ENCODE assay signal across 16 cellular contexts in genomic region chr7:40498933-40499332, GRCh38.
A peak's percentile ranks its signal among the peaks of the same experiment; 100 is the strongest.
DNase-seq lines count a peak whose midpoint lies in the region; ATAC-seq and TF ChIP-seq lines count a peak whose summit lies in the region.
"Had no signal": no experiment of that assay in that cellular context is flagged by ENCODE, and none has a peak within 500 bp of the region (broad histone marks: within the 10 kb centered on the region; RNA-seq: fewer than 3 reads in every experiment).

No MANE protein-coding gene starts in this region.

- H3K27me3 ChIP-seq in right atrium auricular region: no peaks in the 10 kb centered on the region
- H3K27me3 ChIP-seq in osteoblast (ENCODE audit: insufficient read depth, low read length): no peaks in the 10 kb centered on the region
- no peaks in the 10 kb centered on the region for H3K27me3 ChIP-seq in esophagus squamous epithelium
- H3K27me3 ChIP-seq: BLaER1 had no signal

- H4K20me1 ChIP-seq in osteoblast (ENCODE audit: insufficient read depth, low read length): no peaks in the 10 kb centered on the region
- H4K20me1 ChIP-seq: BLaER1 had no signal

- H2AFZ ChIP-seq in osteoblast (ENCODE audit: low read length): no peak overlapping the region
- H2AFZ ChIP-seq: GM23338 had no signal

- H3K27ac ChIP-seq in right atrium auricular region: no peak overlapping the region
- H3K27ac ChIP-seq in osteoblast (ENCODE audit: low read depth, low read length): no peak overlapping the region
- no peak overlapping the region for H3K27ac ChIP-seq in esophagus squamous epithelium
- H3K27ac ChIP-seq: BLaER1 had no signal

- TF ChIP-seq POLR2A in esophagus squamous epithelium (IDR thresholded peaks at IDR 0.05): no peak

- WGBS in esophagus squamous epithelium, 2 donors: 89 to 90% methylated on average over 4 to 5 of the region's 10 CpGs

- H3K4me1 ChIP-seq in right atrium auricular region: no peaks in the 10 kb centered on the region
- peaks cover 12% of the 10 kb centered on the region for H3K4me1 ChIP-seq in osteoblast (ENCODE audit: insufficient read depth, low read length)
- no peaks in the 10 kb centered on the region for H3K4me1 ChIP-seq in esophagus squamous epithelium

- ATAC-seq in Right ventricle myocardium inferior: no peak
- ATAC-seq: GM12878, GM23338 had no signal

- DNase-seq in Right ventricle myocardium inferior (ENCODE audit: missing footprints) (peak; percentile 53), right atrium auricular region (ENCODE audit: low spot score) (no peak), fibroblast of mammary gland (ENCODE audit: low read depth) (peak; percentile 18), osteoblast (ENCODE audit: insufficient read length, low spot score, missing footprints) (no peak), GM10266 (ENCODE audit: extremely low spot score) (no peak), esophagus squamous epithelium (lab: John Stamatoyannopoulos, UW) (no peak), GDM1 (lab: John Stamatoyannopoulos, UW) (no peak)
- DNase-seq: 8988T; CD4-positive, alpha-beta memory T cell; DMS153; DMS79; GF-D8; HCEC 1CT had no signal

- no peaks in the 10 kb centered on the region for H3K79me2 ChIP-seq in osteoblast (ENCODE audit: insufficient read depth, low read length)

- H3K4me3 ChIP-seq in right atrium auricular region: no peak overlapping the region
- no peak overlapping the region for H3K4me3 ChIP-seq in fibroblast of mammary gland (ENCODE audit: control insufficient read depth, low read depth, low read length)
- no peak overlapping the region for H3K4me3 ChIP-seq in osteoblast (ENCODE audit: insufficient read depth, low read length)
- H3K4me3 ChIP-seq in esophagus squamous epithelium: no peak overlapping the region
- H3K4me3 ChIP-seq: BLaER1, GM12878, GM23338 had no signal

- H3K4me2 ChIP-seq in osteoblast (ENCODE audit: insufficient read depth, low read length): peak overlapping the region; percentile 17
- H3K4me2 ChIP-seq: GM23338 had no signal

- no peaks in the 10 kb centered on the region for H3K9me3 ChIP-seq in right atrium auricular region
- no peaks in the 10 kb centered on the region for H3K9me3 ChIP-seq in osteoblast (ENCODE audit: low read depth, low read length)
- H3K9me3 ChIP-seq in esophagus squamous epithelium: no peaks in the 10 kb centered on the region
- H3K9me3 ChIP-seq: BLaER1 had no signal

- no peak for TF ChIP-seq CTCF in right atrium auricular region (IDR thresholded peaks at IDR 0.05)
- TF ChIP-seq CTCF in fibroblast of mammary gland (conservative IDR thresholded peaks at IDR 0.05; ENCODE audit: control insufficient read depth, insufficient read depth, low read depth, low read length): no peak
- no peak for TF ChIP-seq CTCF in osteoblast (IDR thresholded peaks at IDR 0.05; ENCODE audit: extremely low read depth, low read depth, low read length)
- TF ChIP-seq CTCF in GM10266 (IDR thresholded peaks at IDR 0.05; ENCODE audit: control insufficient read depth, insufficient read depth, low read depth, missing control alignments): no peak
- TF ChIP-seq CTCF in esophagus squamous epithelium (IDR thresholded peaks at IDR 0.05): no peak

- H3K36me3 ChIP-seq in right atrium auricular region (no peaks in the 10 kb centered on the region), osteoblast (ENCODE audit: insufficient read depth, low read length) (no peaks in the 10 kb centered on the region), esophagus squamous epithelium (no peaks in the 10 kb centered on the region)
- H3K36me3 ChIP-seq: BLaER1 had no signal

- intact Hi-C loops in Right ventricle myocardium inferior (cut with DNase I) (no loop called here), esophagus squamous epithelium (cut with DNase I) (no loop called here)

Comparison
In these comparisons a context has a peak if more than half of its experiments do, and no peak if none do; other contexts are left out.
1. DNase-seq: peak in Right ventricle myocardium inferior (single experiment) and fibroblast of mammary gland (single experiment); none in right atrium auricular region (single experiment), osteoblast (single experiment), GM10266 (single experiment), esophagus squamous epithelium (single experiment) and GDM1 (single experiment).